In the genomic region with DNA sequence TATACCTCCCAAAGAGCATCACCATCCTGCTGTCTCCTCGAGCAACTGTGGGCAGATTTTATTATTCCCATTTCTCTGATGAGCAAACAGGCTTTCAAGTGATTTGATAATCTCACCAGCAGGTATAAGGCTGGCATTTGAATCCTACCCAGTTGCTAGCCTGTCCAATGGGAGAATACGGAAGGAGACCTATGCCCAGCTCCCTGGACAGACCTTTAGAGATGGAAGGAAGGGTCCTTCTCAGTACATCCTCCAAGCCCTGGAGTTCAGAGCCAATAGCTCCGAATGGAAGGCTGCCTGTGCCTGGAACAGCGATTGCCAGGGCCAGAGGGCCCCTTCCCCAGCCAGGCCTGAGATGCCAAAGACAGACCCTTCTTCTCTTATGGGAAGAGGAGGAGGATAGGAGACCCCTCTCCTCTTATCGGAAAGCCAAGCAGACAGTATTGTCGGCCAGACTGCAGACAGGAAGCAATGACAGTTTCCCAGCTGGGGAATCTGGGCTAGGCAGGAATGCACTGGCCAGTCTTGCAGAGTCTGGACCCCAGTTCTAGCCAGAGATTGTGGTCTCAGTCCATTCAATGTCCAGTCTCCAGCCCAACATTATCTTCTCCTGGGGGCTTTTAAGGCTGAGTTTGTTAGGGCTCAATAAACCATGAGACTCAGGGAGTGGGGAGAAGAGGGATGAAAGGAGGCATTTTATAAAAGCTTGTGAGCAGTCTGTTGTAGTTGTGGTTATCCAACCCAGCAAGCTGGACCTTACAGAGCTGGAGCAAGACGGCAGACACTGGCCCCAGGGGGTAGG, we compare ENCODE assay signal across 8 cellular contexts. TPM values are rescaled to one million over a fixed set of nuclear protein-coding genes. Genes with fewer than 3 reads are reported as not detected.
DNase-seq lines count a peak whose midpoint lies in the region; ATAC-seq, FAIRE-seq and TF ChIP-seq lines count a peak whose summit lies in the region.

No MANE protein-coding gene starts in this region.

- H2AFZ ChIP-seq in HepG2 (ENCODE audit: low read length), result no peak overlapping the region

- TF ChIP-seq EP300 in HepG2 (IDR thresholded peaks at IDR 0.05; ENCODE audit: low read depth in 2 of 2, low read length in 2 of 2) (no peak), HepG2 (CRISPR knock-in tag; IDR thresholded peaks at IDR 0.05; ENCODE audit: borderline replicate concordance) (no peak)

- 38% methylated on average over 6 of the region's 7 CpGs for WGBS in HepG2 (ENCODE audit: low lambda C conversion rate)

- no peaks in the 10 kb centered on the region for H3K9me3 Mint-ChIP-seq in activated CD4-positive, alpha-beta T cell treated with anti-CD3 and anti-CD28 coated beads for 36 hours (ENCODE audit: low read depth)

- POLR2A ChIA-PET in activated CD4-positive, alpha-beta T cell treated with anti-CD3 and anti-CD28 coated beads for 36 hours (lab: Charles Lee), result interaction anchor here (1.0 to 4.9 kb wide), 3 partner anchors 27 to 52 kb away, joined by 3 to 41 read pairs (median 4); partner anchors contain the start of gene ALDH4A1
- POLR2A ChIA-PET in HepG2 (lab: Yijun Ruan, JAX), result interaction anchor here (1.4 to 6.1 kb wide), 2 partner anchors 17 to 56 kb away, joined by 3 to 37 read pairs; no protein-coding TSS in a partner anchor

- H3K9me3 ChIP-seq in HepG2 (ENCODE audit: low read length), result no peaks in the 10 kb centered on the region
- no peaks in the 10 kb centered on the region for H3K9me3 ChIP-seq in thoracic aorta

- DNase-seq in activated CD4-positive, alpha-beta T cell treated with anti-CD3 and anti-CD28 coated beads for 36 hours, result no peak
- DNase-seq in activated CD4-positive, alpha-beta T cell treated with anti-CD3 and anti-CD28 coated beads for 48 hours, result no peak
- DNase-seq in astrocyte of the spinal cord (ENCODE audit: low read depth, low spot score) (no peak), HepG2 (ENCODE audit: low spot score) (no peak), thoracic aorta (ENCODE audit: low spot score) (no peak), NCI-H146 (lab: John Stamatoyannopoulos, UW) (no peak), GDM1 (lab: John Stamatoyannopoulos, UW) (no peak)

- peak overlapping the region; percentile 87 for H3K4me2 ChIP-seq in HepG2 (ENCODE audit: low read depth, low read length)

- TF ChIP-seq RAD21 in HepG2 (CRISPR knock-in tag; IDR thresholded peaks at IDR 0.05), result no peak

- peak overlapping the region; percentile 72; the same call in 1 of the 2 replicates for H3K9ac ChIP-seq in HepG2 (ENCODE audit: insufficient read depth, low read depth, low read length)

- H3K79me2 ChIP-seq in HepG2 (ENCODE audit: insufficient read depth, low read length), result peaks cover 61% of the 10 kb centered on the region

- no peak for FAIRE-seq in HepG2 (lab: Jason Lieb, UNC)

- H3K27me3 Mint-ChIP-seq in activated CD4-positive, alpha-beta T cell treated with anti-CD3 and anti-CD28 coated beads for 36 hours, result no peaks in the 10 kb centered on the region

- H3K27ac Mint-ChIP-seq in activated CD4-positive, alpha-beta T cell treated with anti-CD3 and anti-CD28 coated beads for 36 hours, result peak overlapping the region; percentile 85

- no peak for TF ChIP-seq POLR2A in HepG2 (IDR thresholded peaks at IDR 0.05; ENCODE audit: insufficient read depth in 1 of 2, low read depth in 2 of 2, low read length in 2 of 2)

- 0 out of 5 replicates have a peak, but pooled peaks cover 0 to 3% of the 10 kb centered on the region in 2 experiments for H3K27me3 ChIP-seq in HepG2 (ENCODE audit: control insufficient read depth in 1 of 2, insufficient read depth in 2 of 2, low read length in 2 of 2)
- H3K27me3 ChIP-seq in thoracic aorta (replicated peaks; ENCODE audit: insufficient read depth), result no peaks in the 10 kb centered on the region

- peak overlapping the region; percentile 86 for H3K4me3 Mint-ChIP-seq in activated CD4-positive, alpha-beta T cell treated with anti-CD3 and anti-CD28 coated beads for 36 hours

- no peaks in the 10 kb centered on the region for H3K36me3 ChIP-seq in HepG2 (replicated peaks in 1 of 2; ENCODE audit: control insufficient read depth in 1 of 2, insufficient read depth in 2 of 2, low read length in 2 of 2)
- H3K36me3 ChIP-seq in thoracic aorta, result no peaks in the 10 kb centered on the region

- peaks cover 66% of the 10 kb centered on the region for H3K4me1 Mint-ChIP-seq in activated CD4-positive, alpha-beta T cell treated with anti-CD3 and anti-CD28 coated beads for 36 hours

- H3K4me3 ChIP-seq in astrocyte of the spinal cord (ENCODE audit: low read depth, low read length) (peak overlapping the region; percentile 61), HepG2 (replicated peaks in 1 of 3; ENCODE audit: insufficient read depth in 1 of 3, low read depth in 2 of 3, low read length in 3 of 3) (peak overlapping the region; percentile 82 to 89 (median 82)), thoracic aorta (peak overlapping the region; percentile 91)

- in situ Hi-C loops in astrocyte of the spinal cord (cut with HindIII; ENCODE audit: low sequenced_read_pairs) (no loop called here), HepG2 (cut with HindIII; ENCODE audit: extremely low pct_ligation_motif_present, low pct_unique_long_range_greater_than_20kb) (loop anchor here (5.0 kb wide), 1 partner anchor 53 kb away; no protein-coding TSS in a partner anchor)

- peaks cover 33% of the 10 kb centered on the region for H3K36me3 Mint-ChIP-seq in activated CD4-positive, alpha-beta T cell treated with anti-CD3 and anti-CD28 coated beads for 36 hours (ENCODE audit: low read depth)

- H4K20me1 ChIP-seq in HepG2 (ENCODE audit: insufficient read depth, low read length), result peaks cover 19% of the 10 kb centered on the region

- TF ChIP-seq CTCF in astrocyte of the spinal cord (IDR thresholded peaks at IDR 0.05; ENCODE audit: low read depth, low read length) (no peak), HepG2 (CRISPR knock-in tag; IDR thresholded peaks at IDR 0.05) (no peak), thoracic aorta (IDR thresholded peaks at IDR 0.05) (no peak)

- peak overlapping the region; percentile 0 for H3K27ac ChIP-seq in HepG2 (ENCODE audit: extremely low read length, insufficient read depth, low read length)
- H3K27ac ChIP-seq in thoracic aorta, result peak overlapping the region; percentile 69 to 97

- H3K4me1 ChIP-seq in HepG2 (ENCODE audit: insufficient read depth, low read length) (peaks cover 82% of the 10 kb centered on the region), thoracic aorta (ENCODE audit: control insufficient read depth in 1 of 2, low read depth in 2 of 2) (peaks cover 29 to 63% of the 10 kb centered on the region in 2 donors)

- no peak for ATAC-seq in activated CD4-positive, alpha-beta T cell treated with anti-CD3 and anti-CD28 coated beads for 36 hours
- ATAC-seq in HepG2 (peak; percentile 8; the same call in 1 of the 3 replicates), thoracic aorta (ENCODE audit: insufficient number of reproducible peaks, low FRiP score, low read depth) (no peak), HG02981 (IDR thresholded peaks at IDR 0.05; ENCODE audit: unreplicated experiment) (no peak)

- intact Hi-C loops in activated CD4-positive, alpha-beta T cell treated with anti-CD3 and anti-CD28 coated beads for 36 hours (cut with DNase I, micrococcal nuclease), result loop anchor here (5.0 to 10.0 kb wide), 6 partner anchors 118 to 1517 kb away; partner anchors contain the start of genes AKR7A2 (in 1 of the 2), RCC2 (in 1 of the 2), SLC66A1 (in 1 of the 2) and UBR4 (in 1 of the 2)
- intact Hi-C loops in HepG2 (cut with micrococcal nuclease; ENCODE audit: unreplicated experiment), result loop anchor here (1.0 kb wide), 1 partner anchor 57 kb away; no protein-coding TSS in a partner anchor

- BruUV-seq in HepG2 (replicated peaks; lab: Mats Ljungman, UMichigan), result no TSS peak

- CTCF ChIA-PET in activated CD4-positive, alpha-beta T cell treated with anti-CD3 and anti-CD28 coated beads for 36 hours (lab: Charles Lee), result interaction anchor here (0.6 to 7.2 kb wide), 9 partner anchors 8 to 159 kb away, joined by 3 to 66 read pairs (median 3); no protein-coding TSS in a partner anchor
- CTCF ChIA-PET in HepG2 (lab: Yijun Ruan, JAX; ENCODE audit: low intra/inter-chr PET ratio, low total read pairs), result no interaction called here

RNA-seq across cellular contexts. Expression of gene IFFO2, which starts 2.0 kb away (rescaled TPM):
- total RNA-seq in activated CD4-positive, alpha-beta T cell treated with anti-CD3 and anti-CD28 coated beads for 36 hours, result 10 to 100 TPM; 48.3 to 62.7 TPM
- total RNA-seq in HepG2 (2016; rRNA removed; fragmentation: Illumina TruSeq; extraction: Trizol) (16.3 and 16.7 TPM in 2 replicates), thoracic aorta (10 to 100 TPM; 24.8 to 27.7 TPM)
- total RNA-seq in HepG2 (2016; cell fraction: cytosol; rRNA removed; fragmentation: Illumina TruSeq; extraction: Trizol; ENCODE audit: low read depth), result 1.4 and 1.9 TPM in 2 replicates
- total RNA-seq in HepG2 (2016; cell fraction: insoluble cytoplasmic fraction; rRNA removed; fragmentation: Illumina TruSeq; extraction: Trizol), result 12.2 and 17.7 TPM in 2 replicates
- 3.8 and 4.9 TPM in 2 replicates for total RNA-seq in HepG2 (2016; cell fraction: membrane; rRNA removed; fragmentation: Illumina TruSeq; extraction: Trizol)
- total RNA-seq in HepG2 (2016; cell fraction: nucleus; rRNA removed; fragmentation: Illumina TruSeq; extraction: Trizol), result 10.0 and 11.1 TPM in 2 replicates
- 6.9 and 7.3 TPM in 2 replicates for polyA plus RNA-seq in HepG2 (2011; rRNA removed)
- 8.4 and 12.3 TPM in 2 replicates for polyA plus RNA-seq in HepG2 (2011; cell fraction: cytosol; rRNA removed)
- 21.1 and 21.8 TPM in 2 replicates for polyA plus RNA-seq in HepG2 (2011; cell fraction: nucleus; rRNA removed)
- polyA plus RNA-seq in HepG2 (2012), result 5.7 and 8.6 TPM in 2 replicates
- polyA plus RNA-seq in HepG2 (2016; cell fraction: cytosol; fragmentation: Illumina TruSeq; extraction: Trizol; ENCODE audit: low read depth), result 0.47 and 1.00 TPM in 2 replicates
- polyA plus RNA-seq in HepG2 (2016; cell fraction: insoluble cytoplasmic fraction; fragmentation: Illumina TruSeq; extraction: Trizol; ENCODE audit: low read depth), result 9.4 and 11.8 TPM in 2 replicates
- 1.5 and 1.6 TPM in 2 replicates for polyA plus RNA-seq in HepG2 (2016; cell fraction: membrane; fragmentation: Illumina TruSeq; extraction: Trizol; ENCODE audit: low read depth)
- polyA plus RNA-seq in HepG2 (2016; cell fraction: nucleus; fragmentation: Illumina TruSeq; extraction: Trizol; ENCODE audit: insufficient read depth, low read depth), result 13.9 and 14.1 TPM in 2 replicates
- 2.4 and 21.3 TPM in 2 replicates for polyA minus RNA-seq in HepG2 (2011; rRNA and poly(A)+ RNA removed; ENCODE audit: low replicate concordance)
- polyA minus RNA-seq in HepG2 (2011; cell fraction: cytosol; rRNA and poly(A)+ RNA removed), result 10.2 and 10.5 TPM in 2 replicates
- 4.0 and 6.3 TPM in 2 replicates for polyA minus RNA-seq in HepG2 (2011; cell fraction: nucleus; rRNA and poly(A)+ RNA removed)

RNA-seq across cellular contexts. Expression of gene ALDH4A1, which starts 52.1 kb away (rescaled TPM):
- total RNA-seq in activated CD4-positive, alpha-beta T cell treated with anti-CD3 and anti-CD28 coated beads for 36 hours, result 1 to 10 TPM; 4.4 to 5.8 TPM
- total RNA-seq in HepG2 (2016; rRNA removed; fragmentation: Illumina TruSeq; extraction: Trizol) (58.5 and 76.4 TPM in 2 replicates), thoracic aorta (10 to 100 TPM in 1 of 2 donors, 1 to 10 TPM in 1; 9.6 to 24.2 TPM)
- 7.2 and 7.7 TPM in 2 replicates for total RNA-seq in HepG2 (2016; cell fraction: cytosol; rRNA removed; fragmentation: Illumina TruSeq; extraction: Trizol; ENCODE audit: low read depth)
- total RNA-seq in HepG2 (2016; cell fraction: insoluble cytoplasmic fraction; rRNA removed; fragmentation: Illumina TruSeq; extraction: Trizol), result 53.0 and 79.3 TPM in 2 replicates
- 22.0 and 22.8 TPM in 2 replicates for total RNA-seq in HepG2 (2016; cell fraction: membrane; rRNA removed; fragmentation: Illumina TruSeq; extraction: Trizol)
- 52.1 and 60.8 TPM in 2 replicates for total RNA-seq in HepG2 (2016; cell fraction: nucleus; rRNA removed; fragmentation: Illumina TruSeq; extraction: Trizol)
- polyA plus RNA-seq in HepG2 (2011; rRNA removed), result 229 and 240 TPM in 2 replicates
- polyA plus RNA-seq in HepG2 (2011; cell fraction: cytosol; rRNA removed), result 210 and 362 TPM in 2 replicates
- polyA plus RNA-seq in HepG2 (2011; cell fraction: nucleus; rRNA removed), result 328 and 432 TPM in 2 replicates
- polyA plus RNA-seq in HepG2 (2012), result 87.2 and 88.3 TPM in 2 replicates
- 7.1 and 8.1 TPM in 2 replicates for polyA plus RNA-seq in HepG2 (2016; cell fraction: cytosol; fragmentation: Illumina TruSeq; extraction: Trizol; ENCODE audit: low read depth)
- polyA plus RNA-seq in HepG2 (2016; cell fraction: insoluble cytoplasmic fraction; fragmentation: Illumina TruSeq; extraction: Trizol; ENCODE audit: low read depth), result 53.0 and 59.0 TPM in 2 replicates
- 16.0 and 17.1 TPM in 2 replicates for polyA plus RNA-seq in HepG2 (2016; cell fraction: membrane; fragmentation: Illumina TruSeq; extraction: Trizol; ENCODE audit: low read depth)
- 91.4 and 94.6 TPM in 2 replicates for polyA plus RNA-seq in HepG2 (2016; cell fraction: nucleus; fragmentation: Illumina TruSeq; extraction: Trizol; ENCODE audit: insufficient read depth, low read depth)
- polyA minus RNA-seq in HepG2 (2011; rRNA and poly(A)+ RNA removed; ENCODE audit: low replicate concordance), result 12.3 and 373 TPM in 2 replicates
- 140 and 148 TPM in 2 replicates for polyA minus RNA-seq in HepG2 (2011; cell fraction: cytosol; rRNA and poly(A)+ RNA removed)
- 129 and 138 TPM in 2 replicates for polyA minus RNA-seq in HepG2 (2011; cell fraction: nucleus; rRNA and poly(A)+ RNA removed)
